In the genomic region with DNA sequence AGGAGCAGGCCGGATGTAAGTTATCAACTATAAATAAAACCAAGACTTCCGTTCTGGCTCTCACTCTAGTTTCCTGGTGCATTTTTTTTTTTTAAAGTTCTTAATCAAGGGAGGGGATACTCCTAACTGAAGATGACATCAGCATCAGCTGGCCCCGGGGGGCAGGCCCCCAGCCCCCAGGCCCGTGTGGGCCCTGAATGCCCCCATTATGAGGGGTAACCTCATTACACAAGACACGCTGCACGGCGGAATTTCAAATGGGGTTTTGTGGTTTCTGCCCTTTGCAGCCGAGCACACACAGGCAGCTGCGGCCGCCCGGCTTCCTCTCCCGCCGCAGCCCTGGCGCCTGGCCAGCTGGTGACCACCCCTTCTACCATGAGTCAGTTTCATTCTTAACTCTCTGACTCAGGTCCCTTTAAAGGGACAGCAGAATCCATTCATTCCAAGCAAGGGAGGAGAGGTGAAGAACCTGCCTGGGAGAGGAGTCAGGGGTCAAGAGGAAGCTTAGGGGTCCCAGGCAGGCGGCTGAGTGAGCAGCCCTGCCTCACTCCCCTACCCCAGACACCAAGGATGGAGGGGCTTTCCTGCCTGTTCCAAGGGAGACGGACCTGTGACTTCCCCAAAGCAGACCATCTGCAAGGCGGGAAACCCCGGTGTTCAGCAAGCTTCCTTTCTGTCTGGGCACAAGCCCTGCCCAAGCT, we compare ENCODE assay signal across 8 cellular contexts. TPM values are rescaled to one million over a fixed set of nuclear protein-coding genes. Genes with fewer than 3 reads are reported as not detected.
DNase-seq lines count a peak whose midpoint lies in the region; ATAC-seq and TF ChIP-seq lines count a peak whose summit lies in the region.

No MANE protein-coding gene starts in this region.

- H3K27me3 ChIP-seq in mesenchymal stem cell (ENCODE audit: control insufficient read depth in 1 of 2, insufficient read depth in 1 of 2, low read length in 2 of 2): no peaks in the 10 kb centered on the region

- H3K18ac ChIP-seq in mesenchymal stem cell (ENCODE audit: low read depth in 1 of 2, low read length in 2 of 2): peak overlapping the region; percentile 60 to 98

- peak overlapping the region; percentile 96 for H2BK120ac ChIP-seq in mesenchymal stem cell (ENCODE audit: low read depth, low read length)

- DNase-seq in GM13976 (ENCODE audit: low spot score): peak; percentile 89
- peak; percentile 66 for DNase-seq in NCI-H2227 (lab: John Stamatoyannopoulos, UW; ENCODE audit: unreplicated experiment)
- DNase-seq in activated CD4-positive, alpha-beta T cell treated with anti-CD3 and anti-CD28 coated beads, Interleukin-2, amount 10 ng/mL, durations not matched to agents 24 days and 14 days: peak; percentile 94
- DNase-seq in dedifferentiated amniotic fluid mesenchymal stem cell (ENCODE audit: extremely low spot score): peak; percentile 90
- DNase-seq in mesenchymal stem cell: peak; percentile 99
- DNase-seq in stimulated activated CD8-positive, alpha-beta memory T cell treated with anti-CD3 and anti-CD28 coated beads, Interleukin-12 subunit alpha, Interleukin-12 subunit beta, amount 100 ng/mL, for 24 hours (ENCODE audit: extremely low read depth): peak; percentile 58
- no peak for DNase-seq in ecto neural progenitor cell (ENCODE audit: low spot score)

- no peak overlapping the region for H3K4me2 ChIP-seq in mesenchymal stem cell (ENCODE audit: low read length, poor library complexity, severe bottlenecking)

- H3K27me3 Mint-ChIP-seq in activated CD4-positive, alpha-beta T cell treated with anti-CD3 and anti-CD28 coated beads, Interleukin-2, amount 10 ng/mL, durations not matched to agents 24 days and 14 days: peaks cover 2% of the 10 kb centered on the region

- peak overlapping the region; percentile 94 for H2BK15ac ChIP-seq in mesenchymal stem cell (ENCODE audit: low read depth, poor library complexity, severe bottlenecking)

- in situ Hi-C loops in GM13976 (cut with MboI; ENCODE audit: low sequenced_read_pairs, unreplicated experiment): loop anchor here (25.0 kb wide), 2 partner anchors 185 to 340 kb away; a partner anchor contains a TSS

- H2BK5ac ChIP-seq in mesenchymal stem cell (ENCODE audit: low read depth, low read length, poor library complexity, severe bottlenecking): peak overlapping the region; percentile 60

- H3K9me3 Mint-ChIP-seq in activated CD4-positive, alpha-beta T cell treated with anti-CD3 and anti-CD28 coated beads, Interleukin-2, amount 10 ng/mL, durations not matched to agents 24 days and 14 days: peaks cover 4% of the 10 kb centered on the region

- intact Hi-C loops in activated CD4-positive, alpha-beta T cell treated with anti-CD3 and anti-CD28 coated beads, Interleukin-2, amount 10 ng/mL, durations not matched to agents 24 days and 14 days (cut with micrococcal nuclease): loop anchor here (1.0 to 5.0 kb wide), 9 partner anchors 14 to 455 kb away; a partner anchor contains a TSS

- peak overlapping the region; percentile 91 for H4K8ac ChIP-seq in mesenchymal stem cell (ENCODE audit: low read length)

- H3K36me3 Mint-ChIP-seq in activated CD4-positive, alpha-beta T cell treated with anti-CD3 and anti-CD28 coated beads, Interleukin-2, amount 10 ng/mL, durations not matched to agents 24 days and 14 days (ENCODE audit: low read depth): peaks cover 1% of the 10 kb centered on the region

- TF ChIP-seq CTCF in GM13976 (IDR thresholded peaks at IDR 0.05; ENCODE audit: borderline replicate concordance, control extremely low read depth, extremely low read depth, insufficient read depth, missing control alignments): no peak

- no peaks in the 10 kb centered on the region for H3K9me3 ChIP-seq in mesenchymal stem cell (ENCODE audit: control insufficient read depth, low read length)

- H2AK5ac ChIP-seq in mesenchymal stem cell (ENCODE audit: low read length, severe bottlenecking): peak overlapping the region; percentile 21

- H4K91ac ChIP-seq in mesenchymal stem cell (ENCODE audit: low read length): peak overlapping the region; percentile 99

- H3K4me1 Mint-ChIP-seq in activated CD4-positive, alpha-beta T cell treated with anti-CD3 and anti-CD28 coated beads, Interleukin-2, amount 10 ng/mL, durations not matched to agents 24 days and 14 days: peaks cover 58% of the 10 kb centered on the region

- no peaks in the 10 kb centered on the region for H3K36me3 ChIP-seq in mesenchymal stem cell (ENCODE audit: control insufficient read depth in 1 of 2, insufficient read depth in 2 of 2, low read depth in 1 of 2, low read length in 2 of 2)

- no peak overlapping the region for H2AFZ ChIP-seq in mesenchymal stem cell (ENCODE audit: low read depth, low read length)

- H3K27ac Mint-ChIP-seq in activated CD4-positive, alpha-beta T cell treated with anti-CD3 and anti-CD28 coated beads, Interleukin-2, amount 10 ng/mL, durations not matched to agents 24 days and 14 days: peak overlapping the region; percentile 91

- ATAC-seq in HG02763 (IDR thresholded peaks at IDR 0.05; ENCODE audit: unreplicated experiment): peak; percentile 53

- H3K23ac ChIP-seq in mesenchymal stem cell (ENCODE audit: low read length in 2 of 2): no peak overlapping the region

- peak overlapping the region; percentile 61 for H3K4me3 Mint-ChIP-seq in activated CD4-positive, alpha-beta T cell treated with anti-CD3 and anti-CD28 coated beads, Interleukin-2, amount 10 ng/mL, durations not matched to agents 24 days and 14 days

- H2BK12ac ChIP-seq in mesenchymal stem cell (ENCODE audit: low read length in 2 of 2): peak overlapping the region; percentile 92 to 96

- H3K79me1 ChIP-seq in mesenchymal stem cell (replicated peaks; ENCODE audit: low read length, poor library complexity, severe bottlenecking): peaks cover 3% of the 10 kb centered on the region

- peaks cover 51% of the 10 kb centered on the region for H3K4me1 ChIP-seq in mesenchymal stem cell (ENCODE audit: control insufficient read depth, insufficient read depth, low read depth, low read length)

- 5% methylated on average over 17 of the region's 18 CpGs for WGBS in mesenchymal stem cell

- peak overlapping the region; percentile 86 to 92 for H3K4ac ChIP-seq in mesenchymal stem cell (ENCODE audit: low read depth in 1 of 2, low read length in 2 of 2)

- peak overlapping the region in 1 of 2 experiments; percentile 45 for H3K4me3 ChIP-seq in mesenchymal stem cell (ENCODE audit: insufficient read depth in 1 of 2, low read depth in 1 of 2, low read length in 2 of 2)

- H3K27ac ChIP-seq in mesenchymal stem cell (ENCODE audit: low read length, poor library complexity, severe bottlenecking): peak overlapping the region; percentile 76

- H3K9ac ChIP-seq in mesenchymal stem cell (ENCODE audit: low read length): peak overlapping the region; percentile 86

- H3K14ac ChIP-seq in mesenchymal stem cell (ENCODE audit: low read length in 2 of 2): peak overlapping the region in 1 of 2 experiments; percentile 68

RNA-seq across cellular contexts. Expression of a gene that starts 3.4 kb away (rescaled TPM):
- total RNA-seq in activated CD4-positive, alpha-beta T cell treated with anti-CD3 and anti-CD28 coated beads, Interleukin-2, amount 10 ng/mL, durations not matched to agents 24 days and 14 days: 0.21 and 0.83 TPM in 2 replicates
- polyA plus RNA-seq in mesenchymal stem cell (2013, experiment 1 of 2): 2.5 TPM
- polyA plus RNA-seq in mesenchymal stem cell (2013, experiment 2 of 2): 4.8 TPM
